Comparison of ENCODE assay signal across 28 cellular contexts in genomic region chr14:99704037-99704436, GRCh38. TPM values are rescaled to one million over a fixed set of nuclear protein-coding genes. Genes with fewer than 3 reads are reported as not detected.
"Had no signal": no experiment of that assay in that cellular context is flagged by ENCODE, and none has a peak within 500 bp of the region (broad histone marks: within the 10 kb centered on the region; RNA-seq: fewer than 3 reads in every experiment).

No MANE protein-coding gene starts in this region.

- H3K4me1 ChIP-seq: neural progenitor cell, parathyroid adenoma, psoas muscle, suprapubic skin, testis, tibial artery, transverse colon, upper lobe of right lung, uterus had no signal

- H3K9me3 ChIP-seq: suprapubic skin, testis had no signal

- H3K4me3 ChIP-seq: neural progenitor cell, ovary, psoas muscle, skin epidermis, smooth muscle cell, spleen, suprapubic skin, testis, tibial artery, transverse colon, upper lobe of right lung, uterus had no signal

- DNase-seq: natural killer cell; occipital lobe; ovary; posterior cingulate gyrus; psoas muscle; right cardiac atrium; spleen; stimulated activated CD4-positive, alpha-beta T cell treated with anti-CD3 and anti-CD28 coated beads, Interleukin-12 subunit alpha, Interleukin-12 subunit beta, amount 100 ng/mL, for 4 hours; stimulated activated CD4-positive, alpha-beta T cell treated with anti-CD3 and anti-CD28 coated beads, Interleukin-1b, Interleukin-23, amount 100 ng/mL, for 48 hours; stimulated activated CD4-positive, alpha-beta T cell treated with anti-CD3 and anti-CD28 coated beads, Interleukin-4, amount 100 ng/mL, for 1 hour; stimulated activated CD4-positive, alpha-beta T cell treated with anti-CD3 and anti-CD28 coated beads, Interleukin-4, amount 100 ng/mL, for 4 hours; stimulated activated CD8-positive, alpha-beta memory T cell treated with anti-CD3 and anti-CD28 coated beads, Interleukin-4, amount 100 ng/mL, for 48 hours; stimulated activated naive CD4-positive, alpha-beta T cell; stimulated activated naive CD8-positive, alpha-beta T cell treated with anti-CD3 and anti-CD28 coated beads, Interleukin-15, amount 100 ng/mL, for 72 hours; stimulated activated naive CD8-positive, alpha-beta T cell treated with anti-CD3 and anti-CD28 coated beads, Interleukin-15, Interleukin-2, amounts not matched to agents 100 U/mL and 50 U/mL, for 24 hours; substantia nigra; testis; tibial artery; transverse colon; upper lobe of right lung; uterus had no signal

- H3K4me2 ChIP-seq: neural progenitor cell, smooth muscle cell had no signal

- H3K27ac ChIP-seq: neural progenitor cell, ovary, parathyroid adenoma, psoas muscle, skin epidermis, spleen, suprapubic skin, testis, tibial artery, transverse colon, upper lobe of right lung, uterus had no signal

- H3K79me2 ChIP-seq: parathyroid adenoma had no signal

- H3K9ac ChIP-seq: neural progenitor cell, parathyroid adenoma had no signal

- ATAC-seq: natural killer cell; psoas muscle; right cardiac atrium; sciatic nerve; stimulated activated memory B cell treated with anti-CD40 and anti-IgM and Interleukin-4, amounts not matched to agents 10 μg/mL and 1 μg/mL and 100 μg/mL, for 72 hours; stimulated activated naive CD8-positive, alpha-beta T cell treated with anti-CD3 and anti-CD28 coated beads, Interleukin-15, amount 100 ng/mL, for 72 hours; stimulated activated naive CD8-positive, alpha-beta T cell treated with anti-CD3 and anti-CD28 coated beads, Interleukin-15, Interleukin-2, amounts not matched to agents 100 U/mL and 50 U/mL, for 24 hours; upper lobe of right lung had no signal

- H3K27me3 ChIP-seq: neural progenitor cell, ovary, suprapubic skin, testis, tibial artery, transverse colon, upper lobe of right lung, uterus had no signal

- H3K36me3 ChIP-seq: ovary, spleen, suprapubic skin, transverse colon, upper lobe of right lung, uterus had no signal

- H2AFZ ChIP-seq: neural progenitor cell, parathyroid adenoma had no signal

RNA-seq across cellular contexts. Expression of gene HHIPL1, which starts 59.1 kb away (rescaled TPM):
- total RNA-seq: natural killer cell had no signal
